In the genomic region with DNA sequence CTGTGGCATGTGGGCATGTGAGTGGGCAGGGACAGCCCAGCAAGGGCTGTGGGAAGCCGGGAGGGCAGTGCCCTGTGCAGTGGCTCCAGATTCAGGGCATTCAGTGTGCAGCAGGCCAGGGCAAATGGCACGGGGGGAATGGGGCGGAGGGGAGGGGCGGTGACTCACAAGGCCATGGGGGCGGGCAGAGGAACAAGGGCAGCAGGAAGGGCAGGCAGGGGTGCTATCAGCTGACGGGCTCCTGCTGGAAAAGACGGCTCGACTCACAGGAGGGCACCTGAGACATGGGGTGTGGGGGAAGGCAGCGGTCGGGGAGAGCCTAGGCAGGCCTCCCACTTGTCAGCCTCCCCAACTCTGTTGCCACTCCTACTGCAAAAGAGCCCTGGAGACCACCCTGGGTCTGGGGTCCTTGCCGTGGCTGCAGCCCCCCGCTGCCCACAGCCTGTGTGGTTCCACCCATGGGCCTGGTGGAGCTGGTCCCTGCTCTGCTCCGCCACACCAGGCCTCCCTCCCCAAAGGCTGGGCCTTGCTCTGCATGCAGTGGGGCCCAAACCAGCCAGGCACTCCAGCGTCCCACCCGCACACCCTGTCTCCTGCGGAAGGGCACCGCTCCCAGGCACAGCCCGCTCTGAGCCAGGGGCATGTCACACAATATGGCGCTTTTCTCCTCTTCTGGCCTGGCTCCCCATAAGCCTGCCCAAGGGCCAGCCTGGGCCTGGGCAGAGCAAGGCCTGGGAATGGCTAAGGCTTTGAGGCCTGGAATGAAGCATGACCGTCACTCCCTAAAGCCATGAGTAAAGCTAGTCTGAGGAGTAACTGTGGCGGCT, we compare ENCODE assay signal across 17 cellular contexts. TPM values are rescaled to one million over a fixed set of nuclear protein-coding genes. Genes with fewer than 3 reads are reported as not detected.
DNase-seq lines count a peak whose midpoint lies in the region; ATAC-seq and TF ChIP-seq lines count a peak whose summit lies in the region.
"Had no signal": no experiment of that assay in that cellular context is flagged by ENCODE, and none has a peak within 500 bp of the region (broad histone marks: within the 10 kb centered on the region; RNA-seq: fewer than 3 reads in every experiment).

No MANE protein-coding gene starts in this region.

- DNase-seq in Right ventricle myocardium inferior (ENCODE audit: missing footprints) (peak; percentile 31), right atrium auricular region (ENCODE audit: low spot score) (no peak), midbrain (lab: John Stamatoyannopoulos, UW) (peak; percentile 77), ACHN (no peak), CD14-positive monocyte (ENCODE audit: low spot score) (no peak)
- no peak for DNase-seq in activated CD4-positive, alpha-beta T cell treated with anti-CD3 and anti-CD28 coated beads for 4 hours
- DNase-seq: activated CD4-positive, alpha-beta T cell treated with anti-CD3 and anti-CD28 coated beads, Interleukin-2, amount 50 U/mL, for 48 hours; activated naive CD4-positive, alpha-beta T cell treated with anti-CD3 and anti-CD28 coated beads, Interleukin-2, amount 50 U/mL, for 16 hours; Kasumi-1; lower lobe of right lung had no signal

- intact Hi-C loops in Right ventricle myocardium inferior (cut with DNase I), result no loop called here
- intact Hi-C loops in CD14-positive monocyte (cut with micrococcal nuclease), result no loop called here

- H3K9me3 ChIP-seq in right atrium auricular region, result no peaks in the 10 kb centered on the region
- H3K9me3 ChIP-seq in esophagus (ENCODE audit: control insufficient read depth in 2 of 2, insufficient read depth in 1 of 2, low read depth in 1 of 2, low read length in 1 of 2), result peaks cover 0 to 3% of the 10 kb centered on the region in 2 donors
- H3K9me3 ChIP-seq: gastroesophageal sphincter, lower lobe of right lung, thoracic aorta had no signal

- TF ChIP-seq CTCF in right atrium auricular region (IDR thresholded peaks at IDR 0.05), result no peak
- no peak for TF ChIP-seq CTCF in CD14-positive monocyte (IDR thresholded peaks at IDR 0.05)

- H3K4me1 Mint-ChIP-seq in CD14-positive monocyte, result peaks cover 1% of the 10 kb centered on the region

- in situ Hi-C loops in ACHN (cut with HindIII; ENCODE audit: low pct_ligation_motif_present, low pct_unique_long_range_greater_than_20kb, low sequenced_read_pairs), result no loop called here

- no peaks in the 10 kb centered on the region for H3K36me3 ChIP-seq in right atrium auricular region
- H3K36me3 ChIP-seq in esophagus (ENCODE audit: control insufficient read depth in 2 of 2, insufficient read depth in 2 of 2, low read length in 1 of 2), result peaks cover 5 to 10% of the 10 kb centered on the region in 2 donors
- H3K36me3 ChIP-seq: lower lobe of right lung, thoracic aorta had no signal

- no peak overlapping the region for H3K27ac ChIP-seq in right atrium auricular region
- peak overlapping the region; percentile 85 to 91 for H3K27ac ChIP-seq in esophagus (ENCODE audit: low read depth in 2 of 2, low read length in 1 of 2)
- H3K27ac ChIP-seq: coronary artery, gastroesophageal sphincter, lower lobe of right lung, thoracic aorta had no signal

- peaks cover 0 to 2% (median 0%) of the 10 kb centered on the region in 3 donors for H3K27me3 Mint-ChIP-seq in CD14-positive monocyte (ENCODE audit: low read depth in 3 of 3)

- no peaks in the 10 kb centered on the region for H3K27me3 ChIP-seq in right atrium auricular region
- H3K27me3 ChIP-seq in esophagus (ENCODE audit: control insufficient read depth in 1 of 2, insufficient read depth in 2 of 2, low read length in 2 of 2), result no peaks in the 10 kb centered on the region
- H3K27me3 ChIP-seq: gastroesophageal sphincter had no signal

- peaks cover 14 to 17% of the 10 kb centered on the region in 2 donors for H3K36me3 Mint-ChIP-seq in CD14-positive monocyte

- H3K4me3 Mint-ChIP-seq in CD14-positive monocyte, result no peak overlapping the region
- H3K4me3 Mint-ChIP-seq: T-helper 2 cell treated with Interferon-gamma antibody and Interleukin-4, amounts not matched to agents 5 μg/mL and 100 μg/mL, for 36 hours had no signal

- H3K9me3 Mint-ChIP-seq in CD14-positive monocyte, result peaks cover 0 to 2% (median 0%) of the 10 kb centered on the region in 7 donors
- H3K9me3 Mint-ChIP-seq: T-helper 2 cell treated with Interferon-gamma antibody and Interleukin-4, amounts not matched to agents 5 μg/mL and 100 μg/mL, for 36 hours had no signal

- no peak overlapping the region for H3K27ac Mint-ChIP-seq in CD14-positive monocyte
- H3K27ac Mint-ChIP-seq: T-helper 2 cell treated with Interferon-gamma antibody and Interleukin-4, amounts not matched to agents 5 μg/mL and 100 μg/mL, for 36 hours had no signal

- H3K4me3 ChIP-seq in right atrium auricular region (no peak overlapping the region), esophagus (ENCODE audit: low read depth in 1 of 2, low read length in 2 of 2) (no peak overlapping the region)
- H3K4me3 ChIP-seq: coronary artery, gastroesophageal sphincter, GM12878, lower lobe of right lung, thoracic aorta had no signal

- 57 to 67% methylated on average over 18 to 21 of the region's 21 CpGs for WGBS in esophagus, 2 donors

- H3K4me1 ChIP-seq in right atrium auricular region, result no peaks in the 10 kb centered on the region
- peaks cover 16 to 31% of the 10 kb centered on the region in 2 donors for H3K4me1 ChIP-seq in esophagus (ENCODE audit: control insufficient read depth in 2 of 2, insufficient read depth in 2 of 2, low read length in 1 of 2)

- ATAC-seq in Right ventricle myocardium inferior (peak; percentile 56), GM18498 (IDR thresholded peaks at IDR 0.05; ENCODE audit: unreplicated experiment) (no peak)
- ATAC-seq: gastroesophageal sphincter, GM12878 had no signal

RNA-seq across cellular contexts. Expression of a gene that starts 25.9 kb away (rescaled TPM):
- total RNA-seq in Right ventricle myocardium inferior (34.9 TPM), right atrium auricular region (10 to 100 TPM; 19.0 to 25.8 TPM)
- polyA plus RNA-seq in esophagus (10 to 100 TPM; 23.1 to 29.9 TPM), CD14-positive monocyte (1 to 10 TPM; 2.9 to 4.0 TPM)

Comparison
In these comparisons a context has a peak if more than half of its experiments do, and no peak if none do; other contexts are left out.
1. DNase-seq: peak in Right ventricle myocardium inferior (single experiment) and midbrain (single experiment); none in right atrium auricular region (single experiment), ACHN (single experiment), activated CD4-positive, alpha-beta T cell treated with anti-CD3 and anti-CD28 coated beads for 4 hours (0 of 2) and CD14-positive monocyte (single experiment).
2. H3K27ac ChIP-seq: peak in esophagus (2 of 2); none in right atrium auricular region (0 of 2).